ENCODE assay signal across 32 cellular contexts in genomic region chr3:196184881-196185280, GRCh38. TPM values are rescaled to one million over a fixed set of nuclear protein-coding genes. Genes with fewer than 3 reads are reported as not detected.
"Had no signal": no experiment of that assay in that cellular context is flagged by ENCODE, and none has a peak within 500 bp of the region (broad histone marks: within the 10 kb centered on the region; RNA-seq: fewer than 3 reads in every experiment).

No MANE protein-coding gene starts in this region.

- H3K4me1 ChIP-seq: breast epithelium, uterus had no signal

- DNase-seq: activated CD8-positive, alpha-beta memory T cell treated with anti-CD3 and anti-CD28 coated beads for 24 hours; activated CD8-positive, alpha-beta memory T cell treated with anti-CD3 and anti-CD28 coated beads, Interleukin-2, amount 50 U/mL, for 4 hours; activated naive CD4-positive, alpha-beta T cell; activated T-cell treated with anti-CD3 and anti-CD28 coated beads, Interleukin-2, amount 50 U/mL, for 24 hours; endodermal cell; foreskin fibroblast; head of caudate nucleus; hippocampal formation; kidney glomerular epithelial cell; lower lobe of right lung; mesenchymal stem cell; naive thymus-derived CD8-positive, alpha-beta T cell; occipital lobe; stimulated activated CD4-positive, alpha-beta T cell treated with anti-CD3 and anti-CD28 coated beads, Interleukin-1b, Interleukin-23, amount 100 ng/mL, for 48 hours; stimulated activated CD4-positive, alpha-beta T cell treated with anti-CD3 and anti-CD28 coated beads, Interleukin-4, amount 100 ng/mL, for 4 hours; stimulated activated CD8-positive, alpha-beta memory T cell treated with anti-CD3 and anti-CD28 coated beads, Interleukin-4, amount 100 ng/mL, for 48 hours; stimulated activated naive CD8-positive, alpha-beta T cell treated with anti-CD3 and anti-CD28 coated beads, Interleukin-15, amount 100 ng/mL, for 72 hours; substantia nigra; T1000; uterus had no signal

- H3K36me3 Mint-ChIP-seq: activated naive CD4-positive, alpha-beta T cell treated with anti-CD3 and anti-CD28 coated beads, Interleukin-2, amount 50 U/mL, for 72 hours; naive thymus-derived CD8-positive, alpha-beta T cell; stimulated activated memory B cell treated with anti-CD40 and anti-IgM and Interleukin-4, amounts not matched to agents 10 μg/mL and 1 μg/mL and 100 μg/mL, for 72 hours; type B pancreatic cell had no signal

- H3K4me2 ChIP-seq: smooth muscle cell had no signal

- H3K27me3 Mint-ChIP-seq: activated T-cell treated with anti-CD3 and anti-CD28 coated beads, Interleukin-2, amount 50 U/mL, for 24 hours; central memory CD8-positive, alpha-beta T cell; naive thymus-derived CD8-positive, alpha-beta T cell; stimulated activated memory B cell treated with anti-CD40 and anti-IgM and Interleukin-4, amounts not matched to agents 10 μg/mL and 1 μg/mL and 100 μg/mL, for 72 hours; stimulated activated naive CD8-positive, alpha-beta T cell treated with anti-CD3 and anti-CD28 coated beads, Interleukin-15, amount 100 ng/mL, for 72 hours; type B pancreatic cell had no signal

- ATAC-seq: activated naive CD4-positive, alpha-beta T cell treated with anti-CD3 and anti-CD28 coated beads, Interleukin-2, amount 50 U/mL, for 72 hours; esophagus mucosa; left lobe of liver; lower lobe of right lung; naive thymus-derived CD8-positive, alpha-beta T cell; stimulated activated memory B cell treated with anti-CD40 and anti-IgM and Interleukin-4, amounts not matched to agents 10 μg/mL and 1 μg/mL and 100 μg/mL, for 72 hours; stimulated activated naive CD8-positive, alpha-beta T cell treated with anti-CD3 and anti-CD28 coated beads, Interleukin-15, amount 100 ng/mL, for 72 hours had no signal

- H3K27ac ChIP-seq: breast epithelium, lower lobe of right lung, right atrium auricular region, uterus had no signal

- H3K4me3 Mint-ChIP-seq: activated T-cell treated with anti-CD3 and anti-CD28 coated beads, Interleukin-2, amount 50 U/mL, for 24 hours; central memory CD8-positive, alpha-beta T cell; dendritic cell treated with granulocyte-macrophage colony-stimulating factor and Interleukin-4, amounts not matched to agents 40 ng/mL and 50 ng/mL, for 4 days; endodermal cell; naive thymus-derived CD8-positive, alpha-beta T cell; neural crest cell; stimulated activated memory B cell treated with anti-CD40 and anti-IgM and Interleukin-4, amounts not matched to agents 10 μg/mL and 1 μg/mL and 100 μg/mL, for 72 hours; stimulated activated naive CD8-positive, alpha-beta T cell treated with anti-CD3 and anti-CD28 coated beads, Interleukin-15, amount 100 ng/mL, for 72 hours; type B pancreatic cell had no signal

- H3K27me3 ChIP-seq: breast epithelium, right atrium auricular region, uterus had no signal

- H3K27ac Mint-ChIP-seq: activated naive CD4-positive, alpha-beta T cell treated with anti-CD3 and anti-CD28 coated beads, Interleukin-2, amount 50 U/mL, for 72 hours; dendritic cell treated with granulocyte-macrophage colony-stimulating factor and Interleukin-4, amounts not matched to agents 40 ng/mL and 50 ng/mL, for 4 days; endodermal cell; stimulated activated naive CD8-positive, alpha-beta T cell treated with anti-CD3 and anti-CD28 coated beads, Interleukin-15, amount 100 ng/mL, for 72 hours; type B pancreatic cell had no signal

- H3K4me1 Mint-ChIP-seq: endodermal cell had no signal

- H3K9me3 Mint-ChIP-seq: activated naive CD4-positive, alpha-beta T cell treated with anti-CD3 and anti-CD28 coated beads, Interleukin-2, amount 50 U/mL, for 72 hours; activated T-cell treated with anti-CD3 and anti-CD28 coated beads, Interleukin-2, amount 50 U/mL, for 24 hours; central memory CD8-positive, alpha-beta T cell; dendritic cell treated with granulocyte-macrophage colony-stimulating factor and Interleukin-4, amounts not matched to agents 40 ng/mL and 50 ng/mL, for 4 days; endodermal cell; naive thymus-derived CD8-positive, alpha-beta T cell; neural crest cell; stimulated activated memory B cell treated with anti-CD40 and anti-IgM and Interleukin-4, amounts not matched to agents 10 μg/mL and 1 μg/mL and 100 μg/mL, for 72 hours; stimulated activated naive CD8-positive, alpha-beta T cell treated with anti-CD3 and anti-CD28 coated beads, Interleukin-15, amount 100 ng/mL, for 72 hours; type B pancreatic cell had no signal

- H3K36me3 ChIP-seq: breast epithelium, lower lobe of right lung, right atrium auricular region, uterus had no signal

- H3K9me3 ChIP-seq: breast epithelium, lower lobe of right lung, right atrium auricular region, uterus had no signal

- H3K4me3 ChIP-seq: breast epithelium, lower lobe of right lung, right atrium auricular region, smooth muscle cell, uterus had no signal

RNA-seq across cellular contexts. Expression of gene ZDHHC19, which starts 26.3 kb away (rescaled TPM):
- total RNA-seq: activated naive CD4-positive, alpha-beta T cell treated with anti-CD3 and anti-CD28 coated beads, Interleukin-2, amount 50 U/mL, for 72 hours; breast epithelium; esophagus mucosa; naive thymus-derived CD8-positive, alpha-beta T cell; neural crest cell; occipital lobe; pulmonary artery endothelial cell; right atrium auricular region; smooth muscle cell had no signal
- polyA plus RNA-seq: smooth muscle cell had no signal

RNA-seq across cellular contexts. Expression of gene SLC51A, which starts 31.5 kb away (rescaled TPM):
- total RNA-seq: activated naive CD4-positive, alpha-beta T cell treated with anti-CD3 and anti-CD28 coated beads, Interleukin-2, amount 50 U/mL, for 72 hours; breast epithelium; esophagus mucosa; naive thymus-derived CD8-positive, alpha-beta T cell; neural crest cell; occipital lobe; pulmonary artery endothelial cell; smooth muscle cell had no signal
